In the genomic region with DNA sequence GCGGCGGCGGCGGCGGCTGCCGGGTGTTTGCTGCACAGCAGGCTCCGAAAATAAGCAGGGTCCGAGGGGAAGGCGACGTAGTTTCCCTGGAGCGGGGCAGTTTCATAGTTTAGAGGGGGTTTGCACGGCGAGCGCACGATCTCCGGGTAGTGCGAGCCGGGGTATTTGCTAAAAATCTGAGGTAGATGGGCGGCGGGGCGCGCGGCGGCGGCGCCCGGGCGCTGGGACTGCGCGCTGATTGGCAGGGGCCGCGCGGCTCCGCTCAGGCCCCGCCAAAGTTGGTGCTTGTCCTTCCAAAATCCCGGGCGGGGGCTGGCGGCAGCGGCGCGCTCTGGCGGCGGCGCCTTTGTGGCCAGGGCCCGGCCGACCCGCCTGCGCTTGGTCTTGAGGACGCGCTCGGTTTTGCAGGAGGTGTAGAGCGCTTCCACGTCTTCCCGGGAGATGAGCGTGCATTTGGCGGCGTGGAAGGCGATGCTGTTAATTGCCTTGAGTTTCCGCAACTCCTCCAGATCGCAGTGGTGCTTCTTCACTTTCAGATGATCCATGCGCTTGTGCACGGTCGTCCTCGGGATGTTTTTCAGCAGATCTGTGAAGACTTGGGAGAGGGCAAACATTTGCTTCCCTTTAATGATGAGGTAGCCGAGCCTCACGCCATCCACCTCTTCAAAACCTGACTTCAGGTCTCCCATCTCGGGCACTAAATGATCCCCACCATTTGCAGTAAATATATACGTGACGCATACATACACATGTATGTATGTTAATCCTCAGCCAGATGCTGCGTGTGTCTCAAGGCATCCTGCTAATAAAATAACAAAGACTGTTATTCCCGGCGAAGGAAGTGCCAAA, we compare ENCODE assay signal across 1 cellular context.
TF ChIP-seq lines count a peak whose summit lies in the region.

No MANE protein-coding gene starts in this region.

TF ChIP-seq in HepG2, 621 proteins besides CTCF, POLR2A, EP300 and RAD21 (continued from another document and continues in another):
- TF ChIP-seq, protein P1, sequence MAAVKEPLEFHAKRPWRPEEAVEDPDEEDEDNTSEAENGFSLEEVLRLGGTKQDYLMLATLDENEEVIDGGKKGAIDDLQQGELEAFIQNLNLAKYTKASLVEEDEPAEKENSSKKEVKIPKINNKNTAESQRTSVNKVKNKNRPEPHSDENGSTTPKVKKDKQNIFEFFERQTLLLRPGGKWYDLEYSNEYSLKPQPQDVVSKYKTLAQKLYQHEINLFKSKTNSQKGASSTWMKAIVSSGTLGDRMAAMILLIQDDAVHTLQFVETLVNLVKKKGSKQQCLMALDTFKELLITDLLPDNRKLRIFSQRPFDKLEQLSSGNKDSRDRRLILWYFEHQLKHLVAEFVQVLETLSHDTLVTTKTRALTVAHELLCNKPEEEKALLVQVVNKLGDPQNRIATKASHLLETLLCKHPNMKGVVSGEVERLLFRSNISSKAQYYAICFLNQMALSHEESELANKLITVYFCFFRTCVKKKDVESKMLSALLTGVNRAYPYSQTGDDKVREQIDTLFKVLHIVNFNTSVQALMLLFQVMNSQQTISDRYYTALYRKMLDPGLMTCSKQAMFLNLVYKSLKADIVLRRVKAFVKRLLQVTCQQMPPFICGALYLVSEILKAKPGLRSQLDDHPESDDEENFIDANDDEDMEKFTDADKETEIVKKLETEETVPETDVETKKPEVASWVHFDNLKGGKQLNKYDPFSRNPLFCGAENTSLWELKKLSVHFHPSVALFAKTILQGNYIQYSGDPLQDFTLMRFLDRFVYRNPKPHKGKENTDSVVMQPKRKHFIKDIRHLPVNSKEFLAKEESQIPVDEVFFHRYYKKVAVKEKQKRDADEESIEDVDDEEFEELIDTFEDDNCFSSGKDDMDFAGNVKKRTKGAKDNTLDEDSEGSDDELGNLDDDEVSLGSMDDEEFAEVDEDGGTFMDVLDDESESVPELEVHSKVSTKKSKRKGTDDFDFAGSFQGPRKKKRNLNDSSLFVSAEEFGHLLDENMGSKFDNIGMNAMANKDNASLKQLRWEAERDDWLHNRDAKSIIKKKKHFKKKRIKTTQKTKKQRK (IDR thresholded peaks at IDR 0.05; ENCODE audit: low read length) = no peak
- TF ChIP-seq SALL1 (CRISPR knock-in tag; IDR thresholded peaks at IDR 0.05) = peak; percentile 55
- no peak for TF ChIP-seq NCOR1 (IDR thresholded peaks at IDR 0.05; ENCODE audit: borderline replicate concordance, low read length)
- no peak for TF ChIP-seq KDM5A (IDR thresholded peaks at IDR 0.05; ENCODE audit: borderline replicate concordance, low read length)
- TF ChIP-seq ZNF430 (CRISPR knock-in tag; IDR thresholded peaks at IDR 0.05) = no peak
- TF ChIP-seq ZNF317 (CRISPR knock-in tag; IDR thresholded peaks at IDR 0.05) = no peak
- TF ChIP-seq SMAD9 (CRISPR knock-in tag; IDR thresholded peaks at IDR 0.05) = no peak
- TF ChIP-seq SMC3 (IDR thresholded peaks at IDR 0.05; ENCODE audit: low read length) = no peak
- no peak for TF ChIP-seq BHLHE40 (IDR thresholded peaks at IDR 0.05; ENCODE audit: low read length)
- TF ChIP-seq LBX2 (CRISPR knock-in tag; IDR thresholded peaks at IDR 0.05; ENCODE audit: borderline replicate concordance) = no peak
- no peak for TF ChIP-seq FOXO1 (CRISPR knock-in tag; IDR thresholded peaks at IDR 0.05)
- TF ChIP-seq ARNTL (CRISPR knock-in tag; IDR thresholded peaks at IDR 0.05) = no peak
- no peak for TF ChIP-seq KLF6 (CRISPR knock-in tag; IDR thresholded peaks at IDR 0.05)
- no peak for TF ChIP-seq SRF (IDR thresholded peaks at IDR 0.05; ENCODE audit: low read depth, low read length)
- TF ChIP-seq ZNF687 (CRISPR knock-in tag; IDR thresholded peaks at IDR 0.05) = peak; percentile 74
- TF ChIP-seq, protein P2, sequence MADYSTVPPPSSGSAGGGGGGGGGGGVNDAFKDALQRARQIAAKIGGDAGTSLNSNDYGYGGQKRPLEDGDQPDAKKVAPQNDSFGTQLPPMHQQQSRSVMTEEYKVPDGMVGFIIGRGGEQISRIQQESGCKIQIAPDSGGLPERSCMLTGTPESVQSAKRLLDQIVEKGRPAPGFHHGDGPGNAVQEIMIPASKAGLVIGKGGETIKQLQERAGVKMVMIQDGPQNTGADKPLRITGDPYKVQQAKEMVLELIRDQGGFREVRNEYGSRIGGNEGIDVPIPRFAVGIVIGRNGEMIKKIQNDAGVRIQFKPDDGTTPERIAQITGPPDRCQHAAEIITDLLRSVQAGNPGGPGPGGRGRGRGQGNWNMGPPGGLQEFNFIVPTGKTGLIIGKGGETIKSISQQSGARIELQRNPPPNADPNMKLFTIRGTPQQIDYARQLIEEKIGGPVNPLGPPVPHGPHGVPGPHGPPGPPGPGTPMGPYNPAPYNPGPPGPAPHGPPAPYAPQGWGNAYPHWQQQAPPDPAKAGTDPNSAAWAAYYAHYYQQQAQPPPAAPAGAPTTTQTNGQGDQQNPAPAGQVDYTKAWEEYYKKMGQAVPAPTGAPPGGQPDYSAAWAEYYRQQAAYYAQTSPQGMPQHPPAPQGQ (CRISPR knock-in tag; IDR thresholded peaks at IDR 0.05; ENCODE audit: borderline replicate concordance) = no peak
- TF ChIP-seq, protein P3, sequence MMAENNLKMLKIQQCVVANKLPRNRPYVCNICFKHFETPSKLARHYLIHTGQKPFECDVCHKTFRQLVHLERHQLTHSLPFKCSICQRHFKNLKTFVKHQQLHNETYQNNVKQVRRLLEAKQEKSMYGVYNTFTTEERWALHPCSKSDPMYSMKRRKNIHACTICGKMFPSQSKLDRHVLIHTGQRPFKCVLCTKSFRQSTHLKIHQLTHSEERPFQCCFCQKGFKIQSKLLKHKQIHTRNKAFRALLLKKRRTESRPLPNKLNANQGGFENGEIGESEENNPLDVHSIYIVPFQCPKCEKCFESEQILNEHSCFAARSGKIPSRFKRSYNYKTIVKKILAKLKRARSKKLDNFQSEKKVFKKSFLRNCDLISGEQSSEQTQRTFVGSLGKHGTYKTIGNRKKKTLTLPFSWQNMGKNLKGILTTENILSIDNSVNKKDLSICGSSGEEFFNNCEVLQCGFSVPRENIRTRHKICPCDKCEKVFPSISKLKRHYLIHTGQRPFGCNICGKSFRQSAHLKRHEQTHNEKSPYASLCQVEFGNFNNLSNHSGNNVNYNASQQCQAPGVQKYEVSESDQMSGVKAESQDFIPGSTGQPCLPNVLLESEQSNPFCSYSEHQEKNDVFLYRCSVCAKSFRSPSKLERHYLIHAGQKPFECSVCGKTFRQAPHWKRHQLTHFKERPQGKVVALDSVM (CRISPR knock-in tag; IDR thresholded peaks at IDR 0.05) = no peak
- TF ChIP-seq, protein P4, sequence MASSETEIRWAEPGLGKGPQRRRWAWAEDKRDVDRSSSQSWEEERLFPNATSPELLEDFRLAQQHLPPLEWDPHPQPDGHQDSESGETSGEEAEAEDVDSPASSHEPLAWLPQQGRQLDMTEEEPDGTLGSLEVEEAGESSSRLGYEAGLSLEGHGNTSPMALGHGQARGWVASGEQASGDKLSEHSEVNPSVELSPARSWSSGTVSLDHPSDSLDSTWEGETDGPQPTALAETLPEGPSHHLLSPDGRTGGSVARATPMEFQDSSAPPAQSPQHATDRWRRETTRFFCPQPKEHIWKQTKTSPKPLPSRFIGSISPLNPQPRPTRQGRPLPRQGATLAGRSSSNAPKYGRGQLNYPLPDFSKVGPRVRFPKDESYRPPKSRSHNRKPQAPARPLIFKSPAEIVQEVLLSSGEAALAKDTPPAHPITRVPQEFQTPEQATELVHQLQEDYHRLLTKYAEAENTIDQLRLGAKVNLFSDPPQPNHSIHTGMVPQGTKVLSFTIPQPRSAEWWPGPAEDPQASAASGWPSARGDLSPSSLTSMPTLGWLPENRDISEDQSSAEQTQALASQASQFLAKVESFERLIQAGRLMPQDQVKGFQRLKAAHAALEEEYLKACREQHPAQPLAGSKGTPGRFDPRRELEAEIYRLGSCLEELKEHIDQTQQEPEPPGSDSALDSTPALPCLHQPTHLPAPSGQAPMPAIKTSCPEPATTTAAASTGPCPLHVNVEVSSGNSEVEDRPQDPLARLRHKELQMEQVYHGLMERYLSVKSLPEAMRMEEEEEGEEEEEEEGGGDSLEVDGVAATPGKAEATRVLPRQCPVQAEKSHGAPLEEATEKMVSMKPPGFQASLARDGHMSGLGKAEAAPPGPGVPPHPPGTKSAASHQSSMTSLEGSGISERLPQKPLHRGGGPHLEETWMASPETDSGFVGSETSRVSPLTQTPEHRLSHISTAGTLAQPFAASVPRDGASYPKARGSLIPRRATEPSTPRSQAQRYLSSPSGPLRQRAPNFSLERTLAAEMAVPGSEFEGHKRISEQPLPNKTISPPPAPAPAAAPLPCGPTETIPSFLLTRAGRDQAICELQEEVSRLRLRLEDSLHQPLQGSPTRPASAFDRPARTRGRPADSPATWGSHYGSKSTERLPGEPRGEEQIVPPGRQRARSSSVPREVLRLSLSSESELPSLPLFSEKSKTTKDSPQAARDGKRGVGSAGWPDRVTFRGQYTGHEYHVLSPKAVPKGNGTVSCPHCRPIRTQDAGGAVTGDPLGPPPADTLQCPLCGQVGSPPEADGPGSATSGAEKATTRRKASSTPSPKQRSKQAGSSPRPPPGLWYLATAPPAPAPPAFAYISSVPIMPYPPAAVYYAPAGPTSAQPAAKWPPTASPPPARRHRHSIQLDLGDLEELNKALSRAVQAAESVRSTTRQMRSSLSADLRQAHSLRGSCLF (CRISPR knock-in tag; IDR thresholded peaks at IDR 0.05; ENCODE audit: borderline replicate concordance) = no peak
- TF ChIP-seq FOXK1 (CRISPR knock-in tag; IDR thresholded peaks at IDR 0.05; ENCODE audit: borderline replicate concordance, low read depth) = no peak
- no peak for TF ChIP-seq ATF5 (CRISPR knock-in tag; IDR thresholded peaks at IDR 0.05; ENCODE audit: low read depth)
- TF ChIP-seq, protein P5, sequence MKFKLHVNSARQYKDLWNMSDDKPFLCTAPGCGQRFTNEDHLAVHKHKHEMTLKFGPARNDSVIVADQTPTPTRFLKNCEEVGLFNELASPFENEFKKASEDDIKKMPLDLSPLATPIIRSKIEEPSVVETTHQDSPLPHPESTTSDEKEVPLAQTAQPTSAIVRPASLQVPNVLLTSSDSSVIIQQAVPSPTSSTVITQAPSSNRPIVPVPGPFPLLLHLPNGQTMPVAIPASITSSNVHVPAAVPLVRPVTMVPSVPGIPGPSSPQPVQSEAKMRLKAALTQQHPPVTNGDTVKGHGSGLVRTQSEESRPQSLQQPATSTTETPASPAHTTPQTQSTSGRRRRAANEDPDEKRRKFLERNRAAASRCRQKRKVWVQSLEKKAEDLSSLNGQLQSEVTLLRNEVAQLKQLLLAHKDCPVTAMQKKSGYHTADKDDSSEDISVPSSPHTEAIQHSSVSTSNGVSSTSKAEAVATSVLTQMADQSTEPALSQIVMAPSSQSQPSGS (CRISPR knock-in tag; IDR thresholded peaks at IDR 0.05) = no peak
- TF ChIP-seq ETV6 (CRISPR knock-in tag; conservative IDR thresholded peaks at IDR 0.05) = no peak
- TF ChIP-seq ZNF674 (CRISPR knock-in tag; IDR thresholded peaks at IDR 0.05; ENCODE audit: low read depth) = no peak
- TF ChIP-seq ZSCAN9 (CRISPR knock-in tag; IDR thresholded peaks at IDR 0.05; ENCODE audit: borderline replicate concordance) = no peak
- no peak for TF ChIP-seq RFX5 (IDR thresholded peaks at IDR 0.05; ENCODE audit: low read depth, low read length)
- TF ChIP-seq ZNF331 (CRISPR knock-in tag; IDR thresholded peaks at IDR 0.05) = no peak
- TF ChIP-seq, protein P6, sequence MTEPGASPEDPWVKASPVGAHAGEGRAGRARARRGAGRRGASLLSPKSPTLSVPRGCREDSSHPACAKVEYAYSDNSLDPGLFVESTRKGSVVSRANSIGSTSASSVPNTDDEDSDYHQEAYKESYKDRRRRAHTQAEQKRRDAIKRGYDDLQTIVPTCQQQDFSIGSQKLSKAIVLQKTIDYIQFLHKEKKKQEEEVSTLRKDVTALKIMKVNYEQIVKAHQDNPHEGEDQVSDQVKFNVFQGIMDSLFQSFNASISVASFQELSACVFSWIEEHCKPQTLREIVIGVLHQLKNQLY (CRISPR knock-in tag; IDR thresholded peaks at IDR 0.05) = no peak
- TF ChIP-seq, protein P7, sequence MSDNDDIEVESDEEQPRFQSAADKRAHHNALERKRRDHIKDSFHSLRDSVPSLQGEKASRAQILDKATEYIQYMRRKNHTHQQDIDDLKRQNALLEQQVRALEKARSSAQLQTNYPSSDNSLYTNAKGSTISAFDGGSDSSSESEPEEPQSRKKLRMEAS (IDR thresholded peaks at IDR 0.05) = peak; percentile 42; the same call in 1 of the 2 replicates
- TF ChIP-seq ZNF557 (CRISPR knock-in tag; IDR thresholded peaks at IDR 0.05) = 0 out of 2 replicates have a peak, but pooled peaks have one; percentile 55
- no peak for TF ChIP-seq ZNF460 (CRISPR knock-in tag; IDR thresholded peaks at IDR 0.05; ENCODE audit: borderline replicate concordance)
- no peak for TF ChIP-seq MED8 (CRISPR knock-in tag; IDR thresholded peaks at IDR 0.05; ENCODE audit: insufficient replicate concordance)
- no peak for TF ChIP-seq NFE2L1 (CRISPR knock-in tag; IDR thresholded peaks at IDR 0.05; ENCODE audit: borderline replicate concordance)
